Comparison of ENCODE assay signal across 22 cellular contexts in the genomic region with DNA sequence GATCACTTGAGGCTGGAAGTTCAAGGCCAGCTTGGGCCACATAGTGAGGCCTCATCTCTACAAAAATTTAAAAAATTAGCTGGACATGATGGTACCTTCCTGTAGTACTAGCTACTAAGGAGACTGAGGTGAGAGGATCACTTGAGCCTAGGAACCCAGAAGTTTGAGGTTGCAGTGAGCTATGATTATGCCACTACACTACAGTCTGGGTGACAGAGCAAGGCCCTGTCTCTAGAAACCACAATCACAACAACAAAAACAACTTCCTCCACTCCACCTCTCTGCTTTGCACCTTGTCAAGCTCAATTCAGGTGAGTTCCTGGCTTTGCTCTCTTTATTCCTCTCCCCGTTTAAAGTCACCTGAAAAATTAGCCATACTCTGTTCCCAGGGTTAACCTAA.
"Had no signal": no experiment of that assay in that cellular context is flagged by ENCODE, and none has a peak within 500 bp of the region (broad histone marks: within the 10 kb centered on the region; RNA-seq: fewer than 3 reads in every experiment).

No MANE protein-coding gene starts in this region.

- H3K36me3 Mint-ChIP-seq: memory B cell; natural killer cell treated with Interleukin-12 subunit alpha and Interleukin-12 subunit beta and Interleukin-15 and Interleukin-18, amount 100 ng/mL, for 72 hours had no signal

- ATAC-seq: mucosa of descending colon; naive thymus-derived CD4-positive, alpha-beta T cell; natural killer cell treated with Interleukin-12 subunit alpha and Interleukin-12 subunit beta and Interleukin-15 and Interleukin-18, amount 100 ng/mL, for 72 hours; sciatic nerve; upper lobe of right lung had no signal

- H3K79me2 ChIP-seq: hepatocyte had no signal

- H3K27ac ChIP-seq: hepatocyte, left ventricle myocardium inferior, ovary, right atrium auricular region, skin epidermis, transverse colon, upper lobe of right lung had no signal

- H3K4me1 ChIP-seq: left ventricle myocardium inferior, right atrium auricular region, transverse colon, upper lobe of right lung had no signal

- H3K36me3 ChIP-seq: left ventricle myocardium inferior, ovary, right atrium auricular region, transverse colon, upper lobe of right lung had no signal

- H3K4me1 Mint-ChIP-seq: memory B cell had no signal

- H2AFZ ChIP-seq: hepatocyte had no signal

- H3K4me2 ChIP-seq: hepatocyte had no signal

- H3K9me3 Mint-ChIP-seq: memory B cell; naive thymus-derived CD4-positive, alpha-beta T cell; natural killer cell treated with Interleukin-12 subunit alpha and Interleukin-12 subunit beta and Interleukin-15 and Interleukin-18, amount 100 ng/mL, for 72 hours; stimulated activated naive CD8-positive, alpha-beta T cell treated with anti-CD3 and anti-CD28 coated beads, Interleukin-15, Interleukin-2, amounts not matched to agents 100 ng/mL and 50 ng/mL, for 24 hours had no signal

- H3K27ac Mint-ChIP-seq: memory B cell; naive thymus-derived CD4-positive, alpha-beta T cell; natural killer cell treated with Interleukin-12 subunit alpha and Interleukin-12 subunit beta and Interleukin-15 and Interleukin-18, amount 100 ng/mL, for 72 hours; progenitor cell of endocrine pancreas; stimulated activated naive CD8-positive, alpha-beta T cell treated with anti-CD3 and anti-CD28 coated beads, Interleukin-15, Interleukin-2, amounts not matched to agents 100 ng/mL and 50 ng/mL, for 24 hours had no signal

- H3K27me3 ChIP-seq: hepatocyte, ovary, right atrium auricular region, transverse colon, upper lobe of right lung had no signal

- FAIRE-seq: urothelium cell line had no signal

- DNase-seq: islet precursor cell; left ventricle myocardium inferior; midbrain; mucosa of descending colon; naive thymus-derived CD4-positive, alpha-beta T cell; ovary; stimulated activated CD4-positive, alpha-beta T cell treated with anti-CD3 and anti-CD28 coated beads, Interleukin-12 subunit alpha, Interleukin-12 subunit beta, amount 100 ng/mL, for 4 hours; stimulated activated CD4-positive, alpha-beta T cell treated with anti-CD3 and anti-CD28 coated beads, Interleukin-15, amount 100 ng/mL, for 24 hours; stimulated activated CD4-positive, alpha-beta T cell treated with anti-CD3 and anti-CD28 coated beads, Interleukin-2, amount 100 ng/mL, for 24 hours; stimulated activated CD4-positive, alpha-beta T cell treated with anti-CD3 and anti-CD28 coated beads, Interleukin-4, amount 100 ng/mL, for 1 hour; stimulated activated naive CD4-positive, alpha-beta T cell; transverse colon; upper lobe of right lung had no signal

- H3K4me3 ChIP-seq: hepatocyte, left ventricle myocardium inferior, mucosa of descending colon, ovary, right atrium auricular region, skin epidermis, transverse colon, upper lobe of right lung had no signal

- H3K4me3 Mint-ChIP-seq: memory B cell; naive thymus-derived CD4-positive, alpha-beta T cell; natural killer cell treated with Interleukin-12 subunit alpha and Interleukin-12 subunit beta and Interleukin-15 and Interleukin-18, amount 100 ng/mL, for 72 hours; stimulated activated naive CD8-positive, alpha-beta T cell treated with anti-CD3 and anti-CD28 coated beads, Interleukin-15, Interleukin-2, amounts not matched to agents 100 ng/mL and 50 ng/mL, for 24 hours had no signal

- H3K9me3 ChIP-seq: left ventricle myocardium inferior, mucosa of descending colon, ovary, right atrium auricular region, transverse colon, upper lobe of right lung had no signal
